In the genomic region with DNA sequence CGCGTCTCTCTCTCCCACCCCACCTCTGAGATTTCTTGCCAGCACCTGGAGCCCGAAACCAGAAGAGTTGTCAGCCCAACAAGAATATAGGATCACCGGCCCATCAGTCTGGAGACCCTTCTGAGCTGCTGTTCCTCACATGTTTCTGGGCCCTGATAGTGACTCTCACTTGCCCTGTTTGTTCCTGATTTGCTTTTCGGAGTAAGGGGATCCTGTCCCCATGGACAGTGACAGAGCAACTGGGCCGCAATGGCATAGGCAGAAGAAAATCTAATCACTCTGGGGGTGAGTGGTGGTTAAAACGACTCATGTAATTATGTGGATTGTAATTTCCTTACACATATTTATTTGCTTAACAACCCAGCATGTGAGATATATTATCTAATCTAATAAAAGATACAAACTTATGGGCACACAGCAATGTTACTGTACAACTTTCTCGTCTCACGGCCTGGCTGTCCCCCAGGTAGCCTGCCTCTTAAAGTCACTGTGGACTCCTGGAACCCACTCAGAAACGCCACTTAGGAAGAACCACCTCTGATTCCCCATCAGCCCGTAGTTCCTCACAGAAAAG, we compare ENCODE assay signal across 9 cellular contexts. TPM values are rescaled to one million over a fixed set of nuclear protein-coding genes. Genes with fewer than 3 reads are reported as not detected.
DNase-seq lines count a peak whose midpoint lies in the region; ATAC-seq and TF ChIP-seq lines count a peak whose summit lies in the region.
"Had no signal": no experiment of that assay in that cellular context is flagged by ENCODE, and none has a peak within 500 bp of the region (broad histone marks: within the 10 kb centered on the region; RNA-seq: fewer than 3 reads in every experiment).

No MANE protein-coding gene starts in this region.

- H3K36me3 ChIP-seq in CD4-positive, CD25-positive, alpha-beta regulatory T cell (ENCODE audit: control insufficient read depth, insufficient read depth, low read length) = no peaks in the 10 kb centered on the region
- H3K36me3 ChIP-seq in endodermal cell (ENCODE audit: control insufficient read depth, insufficient read depth, low read length) (no peaks in the 10 kb centered on the region), ovary (no peaks in the 10 kb centered on the region)

- TF ChIP-seq EP300 in ovary (IDR thresholded peaks at IDR 0.05) = no peak

- peaks cover 0 to 3% (median 0%) of the 10 kb centered on the region in 7 donors for H3K9me3 Mint-ChIP-seq in CD4-positive, CD25-positive, alpha-beta regulatory T cell
- no peaks in the 10 kb centered on the region for H3K9me3 Mint-ChIP-seq in endodermal cell

- peaks cover 39% of the 10 kb centered on the region for H3K27me3 ChIP-seq in CD4-positive, CD25-positive, alpha-beta regulatory T cell (ENCODE audit: control insufficient read depth, insufficient read depth, low read length)
- H3K27me3 ChIP-seq in endodermal cell (ENCODE audit: control insufficient read depth, insufficient read depth, low read length, poor library complexity, severe bottlenecking) = peaks cover 21% of the 10 kb centered on the region
- no peaks in the 10 kb centered on the region for H3K27me3 ChIP-seq in ovary

- no peak overlapping the region for H3K27ac ChIP-seq in CD4-positive, CD25-positive, alpha-beta regulatory T cell (ENCODE audit: insufficient read depth, low read length, poor library complexity, severe bottlenecking)
- H3K27ac ChIP-seq in endodermal cell (ENCODE audit: low read depth, low read length) (no peak overlapping the region), ovary (peak overlapping the region; percentile 10 to 54)

- DNase-seq in CD4-positive, CD25-positive, alpha-beta regulatory T cell = no peak
- peak; percentile 62 for DNase-seq in NCI-H69 (lab: John Stamatoyannopoulos, UW)
- no peak for DNase-seq in endodermal cell
- DNase-seq in ovary = no peak
- DNase-seq in GM13976 (ENCODE audit: low spot score) = no peak
- no peak for DNase-seq in NK-92 (lab: John Stamatoyannopoulos, UW; ENCODE audit: unreplicated experiment)
- no peak for DNase-seq in left colon
- DNase-seq: activated CD4-positive, CD25-positive, alpha-beta regulatory T cell had no signal

- in situ Hi-C loops in GM13976 (cut with MboI; ENCODE audit: low sequenced_read_pairs, unreplicated experiment) = no loop called here

- no peak overlapping the region for H3K27ac Mint-ChIP-seq in CD4-positive, CD25-positive, alpha-beta regulatory T cell
- H3K27ac Mint-ChIP-seq in endodermal cell = peak overlapping the region; percentile 82

- no peak overlapping the region for H3K4me3 ChIP-seq in CD4-positive, CD25-positive, alpha-beta regulatory T cell (ENCODE audit: low read depth, low read length)
- H3K4me3 ChIP-seq in endodermal cell (ENCODE audit: low read length) (no peak overlapping the region), ovary (peak overlapping the region; percentile 63)

- TF ChIP-seq POLR2A in ovary (IDR thresholded peaks at IDR 0.05) = no peak

- H3K9ac ChIP-seq in endodermal cell (ENCODE audit: extremely low read depth, low read length, poor library complexity, severe bottlenecking) = no peak overlapping the region

- no peak for ATAC-seq in CD4-positive, CD25-positive, alpha-beta regulatory T cell (ENCODE audit: low read depth in 2 of 2)
- ATAC-seq in left colon (no peak), HG02623 (IDR thresholded peaks at IDR 0.05; ENCODE audit: unreplicated experiment) (no peak)

- 69 to 71% methylated on average over 9 to 10 of the region's 11 CpGs for WGBS in endodermal cell (ENCODE audit: insufficient coverage in 1 of 2, insufficient read length in 1 of 2), 2 experiments
- whole genome bisulfite sequencing in ovary, 3 donors = 41 to 46% (median 42%) methylated on average over 11 of the region's 11 CpGs

- H3K4me3 Mint-ChIP-seq in CD4-positive, CD25-positive, alpha-beta regulatory T cell = peak overlapping the region; percentile 29 to 79 (median 62)
- peak overlapping the region; percentile 66 for H3K4me3 Mint-ChIP-seq in endodermal cell

- peaks cover 67% of the 10 kb centered on the region for H3K27me3 Mint-ChIP-seq in CD4-positive, CD25-positive, alpha-beta regulatory T cell
- peaks cover 26% of the 10 kb centered on the region for H3K27me3 Mint-ChIP-seq in endodermal cell (ENCODE audit: insufficient read depth)

- TF ChIP-seq CTCF in endodermal cell (conservative IDR thresholded peaks at IDR 0.05) (no peak), ovary (IDR thresholded peaks at IDR 0.05) (no peak), GM13976 (IDR thresholded peaks at IDR 0.05; ENCODE audit: borderline replicate concordance, control extremely low read depth, extremely low read depth, insufficient read depth, missing control alignments) (no peak)

- no peaks in the 10 kb centered on the region for H3K9me3 ChIP-seq in CD4-positive, CD25-positive, alpha-beta regulatory T cell (ENCODE audit: control insufficient read depth in 2 of 2, low read length in 2 of 2)
- H3K9me3 ChIP-seq in endodermal cell (ENCODE audit: control insufficient read depth, low read length) (no peaks in the 10 kb centered on the region), ovary (no peaks in the 10 kb centered on the region)

- H3K4me1 Mint-ChIP-seq in CD4-positive, CD25-positive, alpha-beta regulatory T cell = peaks cover 0 to 14% (median 0%) of the 10 kb centered on the region in 4 donors
- H3K4me1 Mint-ChIP-seq in endodermal cell = peaks cover 35% of the 10 kb centered on the region

- peaks cover 6% of the 10 kb centered on the region for H3K4me1 ChIP-seq in CD4-positive, CD25-positive, alpha-beta regulatory T cell (ENCODE audit: control insufficient read depth, insufficient read depth, low read length, poor library complexity, severe bottlenecking)
- H3K4me1 ChIP-seq in endodermal cell (ENCODE audit: control insufficient read depth, insufficient read depth, low read length) = peaks cover 3% of the 10 kb centered on the region
- peaks cover 3% of the 10 kb centered on the region for H3K4me1 ChIP-seq in ovary (ENCODE audit: insufficient read depth)

- H3K36me3 Mint-ChIP-seq in CD4-positive, CD25-positive, alpha-beta regulatory T cell = no peaks in the 10 kb centered on the region
- no peaks in the 10 kb centered on the region for H3K36me3 Mint-ChIP-seq in endodermal cell (ENCODE audit: low read depth)

- intact Hi-C loops in ovary (cut with DNase I) (no loop called here), left colon (cut with DNase I, micrococcal nuclease) (no loop called here)

RNA-seq across cellular contexts. Expression of a gene that starts 0.7 kb away (rescaled TPM):
- total RNA-seq in CD4-positive, CD25-positive, alpha-beta regulatory T cell = 0.15 TPM
- under 1 TPM in 2 of 4 donors, not detected in 2; 0.06 to 0.08 TPM for polyA plus RNA-seq in CD4-positive, CD25-positive, alpha-beta regulatory T cell
- total RNA-seq in endodermal cell (10 to 100 TPM in 1 of 2 donors, 1 to 10 TPM in 1; 9.0 to 13.3 TPM), ovary (10 to 100 TPM in 6 of 7 donors, 1 to 10 TPM in 1; 7.6 to 26.5 (median 13.4) TPM), left colon (10 to 100 TPM in 1 of 2 donors, 1 to 10 TPM in 1; 9.7 to 13.0 TPM)
- 7.4 TPM for polyA plus RNA-seq in endodermal cell (2013, experiment 1 of 2)
- polyA plus RNA-seq in endodermal cell (2013, experiment 2 of 2) = 8.0 TPM
- 10 to 100 TPM; 10.2 to 10.5 TPM for polyA plus RNA-seq in ovary

Comparison
In these comparisons a context has a peak if more than half of its experiments do, and no peak if none do; other contexts are left out.
1. H3K27ac ChIP-seq: peak in ovary (2 of 2); none in CD4-positive, CD25-positive, alpha-beta regulatory T cell (single experiment) and endodermal cell (single experiment).